10 cellular contexts compared by ENCODE assay signal in the genomic region with DNA sequence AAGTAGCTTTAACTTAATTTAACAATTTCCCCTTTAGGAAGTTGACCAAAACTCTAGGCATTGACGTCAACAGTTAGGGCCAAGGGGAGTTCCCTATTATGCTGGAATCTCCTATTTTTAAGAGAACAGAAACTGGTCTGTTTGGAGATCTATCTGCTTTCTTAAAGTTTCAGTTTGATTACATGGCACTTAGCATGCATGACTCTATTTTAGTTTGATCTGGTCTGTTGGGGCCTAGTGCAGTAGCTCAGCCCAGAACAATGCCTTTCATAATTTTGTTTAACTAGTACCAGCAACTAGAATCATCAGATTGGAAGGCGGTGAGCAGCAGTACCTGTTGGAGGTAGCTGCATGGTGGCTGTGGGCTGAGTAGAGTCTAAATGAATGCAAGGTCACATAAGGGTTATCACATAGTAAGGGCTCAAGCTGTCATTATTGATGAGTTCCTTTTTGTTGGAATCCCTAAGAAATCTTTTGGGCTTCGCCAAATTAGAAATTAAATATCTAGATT.
DNase-seq lines count a peak whose midpoint lies in the region; ATAC-seq and TF ChIP-seq lines count a peak whose summit lies in the region.
"Had no signal": no experiment of that assay in that cellular context is flagged by ENCODE, and none has a peak within 500 bp of the region (broad histone marks: within the 10 kb centered on the region; RNA-seq: fewer than 3 reads in every experiment).

No MANE protein-coding gene starts in this region.

- H3K9me3 ChIP-seq in WERI-Rb-1 (ENCODE audit: severe bottlenecking) = no peaks in the 10 kb centered on the region
- H3K9me3 ChIP-seq: prostate gland had no signal

- H3K27me3 ChIP-seq in WERI-Rb-1 (ENCODE audit: insufficient read depth, low read depth, severe bottlenecking) = no peaks in the 10 kb centered on the region

- H3K4me1 Mint-ChIP-seq in activated T-cell treated with anti-CD3 and anti-CD28 coated beads, Interleukin-2, amount 50 U/mL, for 4 hours (ENCODE audit: low read depth) = peaks cover 3% of the 10 kb centered on the region
- H3K4me1 Mint-ChIP-seq in IgD-negative memory B cell = peaks cover 3 to 16% (median 15%) of the 10 kb centered on the region in 3 donors
- H3K4me1 Mint-ChIP-seq in stimulated activated naive CD8-positive, alpha-beta T cell treated with anti-CD3 and anti-CD28 coated beads, Interleukin-15, Interleukin-2, amounts not matched to agents 100 ng/mL and 50 ng/mL, for 24 hours (ENCODE audit: low read depth) = peaks cover 24% of the 10 kb centered on the region
- no peaks in the 10 kb centered on the region for H3K4me1 Mint-ChIP-seq in MCF 10A (ENCODE audit: insufficient read depth, unreplicated experiment)

- H3K36me3 ChIP-seq in WERI-Rb-1 = no peaks in the 10 kb centered on the region
- H3K36me3 ChIP-seq: prostate gland had no signal

- no peak overlapping the region for H3K4me3 Mint-ChIP-seq in activated T-cell treated with anti-CD3 and anti-CD28 coated beads, Interleukin-2, amount 50 U/mL, for 4 hours
- H3K4me3 Mint-ChIP-seq in IgD-negative memory B cell (no peak overlapping the region), MCF 10A (ENCODE audit: unreplicated experiment) (no peak overlapping the region)
- H3K4me3 Mint-ChIP-seq in stimulated activated naive CD8-positive, alpha-beta T cell treated with anti-CD3 and anti-CD28 coated beads, Interleukin-15, Interleukin-2, amounts not matched to agents 100 ng/mL and 50 ng/mL, for 24 hours = no peak overlapping the region

- H3K9me3 Mint-ChIP-seq in activated T-cell treated with anti-CD3 and anti-CD28 coated beads, Interleukin-2, amount 50 U/mL, for 4 hours = no peaks in the 10 kb centered on the region
- H3K9me3 Mint-ChIP-seq in IgD-negative memory B cell (no peaks in the 10 kb centered on the region), MCF 10A (ENCODE audit: unreplicated experiment) (no peaks in the 10 kb centered on the region)
- no peaks in the 10 kb centered on the region for H3K9me3 Mint-ChIP-seq in stimulated activated naive CD8-positive, alpha-beta T cell treated with anti-CD3 and anti-CD28 coated beads, Interleukin-15, Interleukin-2, amounts not matched to agents 100 ng/mL and 50 ng/mL, for 24 hours

- no TSS peak for BruUV-seq in MCF 10A (replicated peaks; lab: Mats Ljungman, UMichigan)

- H3K4me3 ChIP-seq in WERI-Rb-1 (ENCODE audit: low read depth, low read length) = no peak overlapping the region
- H3K4me3 ChIP-seq: prostate gland had no signal

- intact Hi-C loops in MCF 10A (cut with micrococcal nuclease) = no loop called here

- H3K27me3 Mint-ChIP-seq in activated T-cell treated with anti-CD3 and anti-CD28 coated beads, Interleukin-2, amount 50 U/mL, for 4 hours (ENCODE audit: low read depth) = peaks cover 5% of the 10 kb centered on the region
- no peaks in the 10 kb centered on the region for H3K27me3 Mint-ChIP-seq in IgD-negative memory B cell
- no peaks in the 10 kb centered on the region for H3K27me3 Mint-ChIP-seq in stimulated activated naive CD8-positive, alpha-beta T cell treated with anti-CD3 and anti-CD28 coated beads, Interleukin-15, Interleukin-2, amounts not matched to agents 100 ng/mL and 50 ng/mL, for 24 hours
- no peaks in the 10 kb centered on the region for H3K27me3 Mint-ChIP-seq in MCF 10A (ENCODE audit: insufficient read depth, unreplicated experiment)

- H3K27ac Mint-ChIP-seq in IgD-negative memory B cell = peak overlapping the region in 2 of 3 donors; percentile 11 to 21
- peak overlapping the region; percentile 82 for H3K27ac Mint-ChIP-seq in stimulated activated naive CD8-positive, alpha-beta T cell treated with anti-CD3 and anti-CD28 coated beads, Interleukin-15, Interleukin-2, amounts not matched to agents 100 ng/mL and 50 ng/mL, for 24 hours
- no peak overlapping the region for H3K27ac Mint-ChIP-seq in MCF 10A (ENCODE audit: low read depth, unreplicated experiment)

- H3K36me3 Mint-ChIP-seq in activated T-cell treated with anti-CD3 and anti-CD28 coated beads, Interleukin-2, amount 50 U/mL, for 4 hours (ENCODE audit: insufficient read depth) = no peaks in the 10 kb centered on the region
- no peaks in the 10 kb centered on the region for H3K36me3 Mint-ChIP-seq in IgD-negative memory B cell
- no peaks in the 10 kb centered on the region for H3K36me3 Mint-ChIP-seq in stimulated activated naive CD8-positive, alpha-beta T cell treated with anti-CD3 and anti-CD28 coated beads, Interleukin-15, Interleukin-2, amounts not matched to agents 100 ng/mL and 50 ng/mL, for 24 hours (ENCODE audit: low read depth)
- no peaks in the 10 kb centered on the region for H3K36me3 Mint-ChIP-seq in MCF 10A (ENCODE audit: insufficient read depth, unreplicated experiment)

- POLR2A ChIA-PET in MCF 10A (lab: Yijun Ruan, JAX) = no interaction called here

- ATAC-seq in activated T-cell treated with anti-CD3 and anti-CD28 coated beads, Interleukin-2, amount 50 U/mL, for 4 hours = peak; percentile 66 to 82
- peak; percentile 80 for ATAC-seq in HG02623 (IDR thresholded peaks at IDR 0.05; ENCODE audit: unreplicated experiment)

- CTCF ChIA-PET in MCF 10A (lab: Yijun Ruan, JAX) = interaction anchor here (1.0 to 2.2 kb wide), 3 partner anchors 14 to 173 kb away, joined by 6 to 10 read pairs (median 9); no protein-coding TSS in a partner anchor

- TF ChIP-seq CTCF in WERI-Rb-1 (IDR thresholded peaks at IDR 0.05; ENCODE audit: low read depth, low read length) (no peak), MCF 10A (IDR thresholded peaks at IDR 0.05; ENCODE audit: unreplicated experiment) (no peak)

- DNase-seq in activated T-cell treated with anti-CD3 and anti-CD28 coated beads, Interleukin-2, amount 50 U/mL, for 4 hours = no peak
- DNase-seq in activated T-cell treated with anti-CD3 and anti-CD28 coated beads for 4 hours (no peak), WERI-Rb-1 (no peak), MCF 10A (ENCODE audit: unreplicated experiment) (no peak)
- no peak for DNase-seq in stimulated activated CD4-positive, alpha-beta T cell treated with anti-CD3 and anti-CD28 coated beads, Interleukin-2, amount 100 ng/mL, for 24 hours
- DNase-seq: effector CD4-positive, alpha-beta T cell had no signal

- no peak overlapping the region for H3K27ac ChIP-seq in WERI-Rb-1
- H3K27ac ChIP-seq: prostate gland had no signal
